35 cellular contexts compared by ENCODE assay signal in the genomic region with DNA sequence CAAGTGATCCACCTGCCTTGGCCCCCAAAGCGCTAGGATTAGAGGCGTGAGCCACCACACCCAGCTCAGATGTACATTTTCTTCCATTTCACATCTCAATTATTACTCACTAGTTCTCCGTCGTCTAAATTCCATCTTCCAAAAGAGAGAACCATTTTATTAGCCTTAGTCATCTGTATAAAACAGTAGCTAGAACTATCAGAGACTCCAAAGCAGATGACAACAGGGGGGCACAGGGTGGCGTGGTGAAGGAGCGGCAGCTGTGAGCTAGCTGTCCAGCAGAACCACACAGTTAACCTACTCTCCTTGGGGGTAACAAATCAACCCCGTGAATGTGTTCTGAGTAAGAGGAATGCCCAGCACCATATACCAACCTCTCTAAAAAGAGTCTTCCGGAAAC.
"Had no signal": no experiment of that assay in that cellular context is flagged by ENCODE, and none has a peak within 500 bp of the region (broad histone marks: within the 10 kb centered on the region; RNA-seq: fewer than 3 reads in every experiment).

No MANE protein-coding gene starts in this region.

- ATAC-seq: activated T-helper 17 cell treated with anti-CD3 and anti-CD28 coated beads, Interleukin-2, amount 50 U/mL, for 72 hours; SK-N-SH treated with all-trans-retinoic acid at 6 μM for 48 hours; T-cell; T-helper 17 cell had no signal

- H3K36me3 Mint-ChIP-seq: activated naive CD8-positive, alpha-beta T cell treated with anti-CD3 and anti-CD28 coated beads for 36 hours had no signal

- H3K4me2 ChIP-seq: PC-9 had no signal

- H3K27me3 Mint-ChIP-seq: activated B cell treated with CpG ODN at 0.5 μM for 24 hours; activated CD4-positive, alpha-beta memory T cell treated with anti-CD3 and anti-CD28 coated beads for 36 hours; activated naive CD8-positive, alpha-beta T cell treated with anti-CD3 and anti-CD28 coated beads for 36 hours; activated T-helper 17 cell treated with anti-CD3 and anti-CD28 coated beads, Interleukin-2, amount 50 U/mL, for 72 hours; central memory CD8-positive, alpha-beta T cell; T-cell; T-helper 17 cell had no signal

- H3K9me3 Mint-ChIP-seq: activated B cell treated with CpG ODN at 0.5 μM for 24 hours; activated CD4-positive, alpha-beta memory T cell treated with anti-CD3 and anti-CD28 coated beads for 36 hours; activated naive CD8-positive, alpha-beta T cell treated with anti-CD3 and anti-CD28 coated beads for 36 hours; activated T-helper 17 cell treated with anti-CD3 and anti-CD28 coated beads, Interleukin-2, amount 50 U/mL, for 72 hours; central memory CD8-positive, alpha-beta T cell; T-cell had no signal

- H2AFZ ChIP-seq: PC-9 had no signal

- H3K4me3 Mint-ChIP-seq: activated B cell treated with CpG ODN at 0.5 μM for 24 hours; activated CD4-positive, alpha-beta memory T cell treated with anti-CD3 and anti-CD28 coated beads for 36 hours; activated naive CD8-positive, alpha-beta T cell treated with anti-CD3 and anti-CD28 coated beads for 36 hours; activated T-helper 17 cell treated with anti-CD3 and anti-CD28 coated beads, Interleukin-2, amount 50 U/mL, for 72 hours; central memory CD8-positive, alpha-beta T cell; T-cell; T-helper 17 cell had no signal

- H3K36me3 ChIP-seq: cardiac muscle cell, MG63 had no signal

- H3K4me3 ChIP-seq: cardiac muscle cell, MG63, PC-9 had no signal

- H3K9me3 ChIP-seq: MG63 had no signal

- H3K27ac Mint-ChIP-seq: activated B cell treated with CpG ODN at 0.5 μM for 24 hours; activated CD4-positive, alpha-beta memory T cell treated with anti-CD3 and anti-CD28 coated beads for 36 hours; activated naive CD8-positive, alpha-beta T cell treated with anti-CD3 and anti-CD28 coated beads for 36 hours; activated T-helper 17 cell treated with anti-CD3 and anti-CD28 coated beads, Interleukin-2, amount 50 U/mL, for 72 hours; T-cell had no signal

- H3K4me1 Mint-ChIP-seq: activated B cell treated with CpG ODN at 0.5 μM for 24 hours had no signal

- DNase-seq: activated B cell treated with CpG ODN at 0.5 μM for 24 hours; activated CD4-positive, alpha-beta memory T cell treated with anti-CD3 and anti-CD28 coated beads for 36 hours; activated CD4-positive, alpha-beta T cell treated with anti-CD3 and anti-CD28 coated beads for 4 hours; activated CD4-positive, alpha-beta T cell treated with anti-CD3 and anti-CD28 coated beads, Interleukin-2, amount 50 U/mL, for 1 hour; activated CD4-positive, CD25-positive, alpha-beta regulatory T cell treated with anti-CD3 and anti-CD28 coated beads, Interleukin-2, amount 50 U/mL, for 72 hours; activated CD8-positive, alpha-beta memory T cell treated with anti-CD3 and anti-CD28 coated beads, Interleukin-2, amount 50 U/mL, for 4 hours; activated effector memory CD4-positive, alpha-beta T cell treated with anti-CD3 and anti-CD28 coated beads, Interleukin-2, amount 50 U/mL, for 16 hours; activated naive CD4-positive, alpha-beta T cell; activated naive CD4-positive, alpha-beta T cell treated with anti-CD3 and anti-CD28 coated beads, Interleukin-2, amount 50 U/mL, for 16 hours; activated naive CD8-positive, alpha-beta T cell treated with anti-CD3 and anti-CD28 coated beads for 36 hours; activated T-cell treated with anti-CD3 and anti-CD28 coated beads for 4 hours; activated T-cell treated with anti-CD3 and anti-CD28 coated beads, Interleukin-2, amount 50 U/mL, for 48 hours; amniotic stem cell; aorta; Karpas-422; KBM-7; MG63; MV-4-11; NCI-H1092; NCI-H1436 treated with DMSO at 0.1 percent for 48 hours; NCI-H1694 treated with DMSO at 0.1 percent for 48 hours; NCI-H2029; NCI-H510A; NCI-H526; NCI-H748 treated with DMSO at 0.1 percent for 48 hours; NK-92 treated with Interleukin-12 subunit alpha and Interleukin-12 subunit beta, amount 100 ng/mL, for 24 hours; PC-9; SHP77 treated with DMSO at 0.1 percent for 48 hours; T-cell; T-helper 17 cell had no signal

- H3K27me3 ChIP-seq: cardiac muscle cell, MG63 had no signal

- H3K27ac ChIP-seq: cardiac muscle cell, PC-9, VCaP had no signal
